Comparison of ENCODE assay signal across 17 cellular contexts in the genomic region with DNA sequence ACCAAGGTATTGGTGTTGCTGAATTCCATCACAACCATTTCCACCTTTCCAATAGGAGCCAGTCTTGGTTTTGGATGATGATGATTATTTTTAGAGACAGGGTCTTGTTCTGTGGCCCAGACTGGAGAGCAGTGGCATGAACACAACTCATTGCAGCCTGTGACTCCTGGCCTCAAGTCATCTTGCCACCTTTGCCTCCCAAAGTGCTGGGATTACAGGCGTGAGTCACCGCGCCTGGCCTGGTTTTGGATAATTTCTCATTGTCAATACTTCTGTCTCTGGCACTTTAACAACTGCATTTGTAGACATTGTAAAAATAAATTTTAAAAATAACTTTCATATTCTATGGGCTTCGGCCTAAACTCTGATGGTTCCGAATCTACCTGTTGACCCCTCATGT. TPM values are rescaled to one million over a fixed set of nuclear protein-coding genes. Genes with fewer than 3 reads are reported as not detected.
DNase-seq lines count a peak whose midpoint lies in the region; ATAC-seq and TF ChIP-seq lines count a peak whose summit lies in the region.
"Had no signal": no experiment of that assay in that cellular context is flagged by ENCODE, and none has a peak within 500 bp of the region (broad histone marks: within the 10 kb centered on the region; RNA-seq: fewer than 3 reads in every experiment).

No MANE protein-coding gene starts in this region.

- peak overlapping the region; percentile 100 for H3K27ac ChIP-seq in Panc1 (ENCODE audit: low read length)
- peak overlapping the region; percentile 42 for H3K27ac ChIP-seq in thymus (ENCODE audit: low read depth)
- H3K27ac ChIP-seq: testis had no signal

- peak overlapping the region; percentile 74 to 100 for H3K27ac Mint-ChIP-seq in effector memory CD8-positive, alpha-beta T cell
- H3K27ac Mint-ChIP-seq: dendritic cell treated with granulocyte-macrophage colony-stimulating factor and Interleukin-4, amounts not matched to agents 40 ng/mL and 50 ng/mL, for 4 days had no signal

- peaks cover 20% of the 10 kb centered on the region for H3K36me3 Mint-ChIP-seq in effector memory CD8-positive, alpha-beta T cell (ENCODE audit: insufficient read depth)

- H3K36me3 ChIP-seq in Panc1 (ENCODE audit: control insufficient read depth, insufficient read depth, low read length) (no peaks in the 10 kb centered on the region), thymus (ENCODE audit: control insufficient read depth, insufficient read depth) (no peaks in the 10 kb centered on the region)
- H3K36me3 ChIP-seq: heart left ventricle had no signal

- intact Hi-C loops in Panc1 (cut with micrococcal nuclease; ENCODE audit: unreplicated experiment) (no loop called here), lower leg skin (cut with DNase I; ENCODE audit: low total_unique reads) (no loop called here)

- no peak overlapping the region for H3K4me3 Mint-ChIP-seq in effector memory CD8-positive, alpha-beta T cell
- H3K4me3 Mint-ChIP-seq: dendritic cell treated with granulocyte-macrophage colony-stimulating factor and Interleukin-4, amounts not matched to agents 40 ng/mL and 50 ng/mL, for 4 days had no signal

- no peaks in the 10 kb centered on the region for H3K9me3 ChIP-seq in Panc1 (ENCODE audit: control insufficient read depth, insufficient read depth, low read depth, low read length)
- H3K9me3 ChIP-seq in thymus (ENCODE audit: control insufficient read depth), result no peaks in the 10 kb centered on the region
- H3K9me3 ChIP-seq: heart left ventricle, testis had no signal

- WGBS in thymus, result 97% methylated on average over 5 of the region's 5 CpGs
- WGBS in lower leg skin, 2 donors, result 93 to 95% methylated on average over 5 of the region's 5 CpGs

- CTCF ChIA-PET in Panc1 (lab: Charles Lee), result interaction anchor here (0.7 kb wide), 1 partner anchor 161 kb away, joined by 4 read pairs; no protein-coding TSS in a partner anchor

- H3K4me3 ChIP-seq in Panc1 (ENCODE audit: low read depth in 2 of 2, low read length in 2 of 2) (no peak overlapping the region), thymus (ENCODE audit: low read length) (no peak overlapping the region), lower leg skin (ENCODE audit: low read depth, poor library complexity, severe bottlenecking) (no peak overlapping the region)
- H3K4me3 ChIP-seq: heart left ventricle, testis had no signal

- H3K4me1 ChIP-seq in Panc1 (ENCODE audit: control insufficient read depth, insufficient read depth, low read length) (peaks cover 93% of the 10 kb centered on the region), thymus (ENCODE audit: control insufficient read depth, insufficient read depth, low read length) (peaks cover 5% of the 10 kb centered on the region)

- TF ChIP-seq CTCF in Panc1 (IDR thresholded peaks at IDR 0.05) (no peak), lower leg skin (IDR thresholded peaks at IDR 0.05) (no peak)

- DNase-seq in stimulated activated CD4-positive, alpha-beta T cell treated with anti-CD3 and anti-CD28 coated beads, Interleukin-1b, Interleukin-23, amount 100 ng/mL, for 48 hours, result peak; percentile 39
- no peak for DNase-seq in stimulated activated CD4-positive, alpha-beta T cell treated with anti-CD3 and anti-CD28 coated beads, Interleukin-4, amount 100 ng/mL, for 1 hour
- no peak for DNase-seq in Panc1 (ENCODE audit: low read depth, low spot score)
- DNase-seq in effector memory CD8-positive, alpha-beta T cell, result no peak
- DNase-seq in SW 1271 (lab: John Stamatoyannopoulos, UW), result no peak
- no peak for DNase-seq in kidney glomerular epithelial cell (lab: John Stamatoyannopoulos, UW)
- DNase-seq in lower leg skin (ENCODE audit: low spot score in 2 of 2), result no peak
- DNase-seq: activated CD4-positive, CD25-positive, alpha-beta regulatory T cell treated with anti-CD3 and anti-CD28 coated beads, Interleukin-2, amount 50 U/mL, for 72 hours; GOT3; heart left ventricle; Kasumi-1; NCI-H1436; right cardiac atrium; Right ventricle myocardium superior; testis had no signal

- in situ Hi-C loops in Panc1 (cut with HindIII; ENCODE audit: low pct_unique_long_range_greater_than_20kb, low sequenced_read_pairs), result no loop called here

- no peaks in the 10 kb centered on the region for H3K9me3 Mint-ChIP-seq in effector memory CD8-positive, alpha-beta T cell
- H3K9me3 Mint-ChIP-seq: dendritic cell treated with granulocyte-macrophage colony-stimulating factor and Interleukin-4, amounts not matched to agents 40 ng/mL and 50 ng/mL, for 4 days had no signal

- peaks cover 37 to 49% of the 10 kb centered on the region in 2 donors for H3K4me1 Mint-ChIP-seq in effector memory CD8-positive, alpha-beta T cell (ENCODE audit: low read depth in 2 of 2)

- POLR2A ChIA-PET in Panc1 (lab: Charles Lee), result no interaction called here

- no peaks in the 10 kb centered on the region for H3K27me3 Mint-ChIP-seq in effector memory CD8-positive, alpha-beta T cell
- H3K27me3 Mint-ChIP-seq: dendritic cell treated with granulocyte-macrophage colony-stimulating factor and Interleukin-4, amounts not matched to agents 40 ng/mL and 50 ng/mL, for 4 days had no signal

- no peak for ATAC-seq in Panc1
- no peak for ATAC-seq in effector memory CD8-positive, alpha-beta T cell (replicated peaks)
- ATAC-seq: heart left ventricle, right cardiac atrium had no signal

- no TSS peak for BruUV-seq in Panc1 (replicated peaks; lab: Mats Ljungman, UMichigan)

- H3K27me3 ChIP-seq in Panc1 (ENCODE audit: control insufficient read depth, insufficient read depth, low read length), result no peaks in the 10 kb centered on the region
- H3K27me3 ChIP-seq in thymus (ENCODE audit: control insufficient read depth, insufficient read depth), result no peaks in the 10 kb centered on the region
- H3K27me3 ChIP-seq: heart left ventricle, testis had no signal

- no peak for TF ChIP-seq POLR2A in lower leg skin (IDR thresholded peaks at IDR 0.05)

RNA-seq across cellular contexts. Expression of a gene that starts 22.6 kb away (rescaled TPM):
- 102 TPM for total RNA-seq in Panc1 (2021; ENCODE audit: unreplicated experiment)
- 66.5 TPM for polyA plus RNA-seq in Panc1 (2012; ENCODE audit: insufficient read length)
- polyA plus RNA-seq in thymus, result 51.6 TPM
- total RNA-seq in lower leg skin, result 10 to 100 TPM; 40.2 to 72.4 (median 50.5) TPM

RNA-seq across cellular contexts. Expression of a gene that starts 34.7 kb away (rescaled TPM):
- total RNA-seq in Panc1 (2021; ENCODE audit: unreplicated experiment) (26.7 TPM), lower leg skin (10 to 100 TPM; 25.1 to 60.9 (median 48.0) TPM)
- polyA plus RNA-seq in Panc1 (2012; ENCODE audit: insufficient read length), result 37.3 TPM
- 37.6 TPM for polyA plus RNA-seq in thymus

RNA-seq across cellular contexts. Expression of a gene that starts 59.3 kb away (rescaled TPM):
- 21.8 TPM for total RNA-seq in Panc1 (2021; ENCODE audit: unreplicated experiment)
- polyA plus RNA-seq in Panc1 (2012; ENCODE audit: insufficient read length), result 30.0 TPM
- 19.6 TPM for polyA plus RNA-seq in thymus
- total RNA-seq in lower leg skin, result 10 to 100 TPM; 14.6 to 51.8 (median 20.7) TPM
